9 cellular contexts compared by ENCODE assay signal in the genomic region with DNA sequence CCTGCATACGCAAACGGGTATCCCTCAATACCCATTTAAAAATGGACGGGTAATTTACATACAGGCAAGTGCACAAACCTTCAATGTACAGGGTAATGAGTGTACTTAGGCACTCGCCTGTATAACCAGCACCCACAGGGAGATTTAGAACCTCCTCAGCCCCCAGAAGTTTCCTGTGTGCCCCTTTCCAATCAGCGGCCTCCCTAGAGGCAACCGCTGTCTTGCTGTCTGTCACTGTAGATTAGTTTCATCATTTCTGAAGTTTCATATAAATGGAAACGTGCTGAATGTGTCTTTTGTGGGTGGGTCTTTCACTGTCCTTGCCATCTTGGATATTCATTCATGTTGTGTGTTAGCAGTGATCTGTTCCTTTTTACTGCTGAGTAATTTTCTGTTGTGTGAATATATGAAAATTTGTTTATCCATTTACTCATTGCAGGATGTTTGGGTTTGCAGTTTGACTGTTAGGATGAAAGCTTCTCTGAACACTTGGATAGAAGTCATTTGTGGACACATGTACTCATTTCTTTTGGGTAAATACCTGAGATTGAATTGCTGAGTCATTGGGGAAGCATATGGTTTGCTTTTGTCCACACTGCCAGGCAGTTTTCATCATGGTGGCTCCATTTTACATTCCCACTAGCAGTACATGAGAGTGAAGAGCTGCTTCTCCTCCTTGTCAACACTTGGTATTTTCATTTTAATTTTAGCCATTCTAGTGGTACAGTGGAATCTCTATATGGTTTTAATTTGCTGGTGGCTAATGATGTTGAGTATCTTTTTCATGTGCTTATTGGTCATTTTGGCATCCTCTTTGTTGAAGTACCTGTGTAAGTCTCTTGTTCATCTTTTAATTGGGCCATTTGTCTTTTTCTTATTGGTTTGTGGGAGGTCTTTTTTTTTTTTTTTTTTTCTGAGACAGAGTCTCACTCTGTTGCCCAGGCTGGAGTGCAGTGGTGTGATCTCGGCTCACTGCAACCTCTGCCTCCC. TPM values are rescaled to one million over a fixed set of nuclear protein-coding genes. Genes with fewer than 3 reads are reported as not detected.
A peak's percentile ranks its signal among the peaks of the same experiment; 100 is the strongest.
DNase-seq lines count a peak whose midpoint lies in the region; ATAC-seq and TF ChIP-seq lines count a peak whose summit lies in the region.
"Had no signal": no experiment of that assay in that cellular context is flagged by ENCODE, and none has a peak within 500 bp of the region (broad histone marks: within the 10 kb centered on the region; RNA-seq: fewer than 3 reads in every experiment).

No MANE protein-coding gene starts in this region.

- TF ChIP-seq EP300 in suprapubic skin (IDR thresholded peaks at IDR 0.05), result no peak

- H3K4me1 ChIP-seq in suprapubic skin, result peaks cover 35% of the 10 kb centered on the region

- 84% methylated on average over 8 of the region's 8 CpGs for WGBS in suprapubic skin

- TF ChIP-seq POLR2A in suprapubic skin (IDR thresholded peaks at IDR 0.05), result no peak

- no peaks in the 10 kb centered on the region for H3K9me3 ChIP-seq in suprapubic skin

- ATAC-seq in HG03460 (IDR thresholded peaks at IDR 0.05; ENCODE audit: unreplicated experiment), result peak; percentile 24
- peak; percentile 63 for ATAC-seq in stimulated activated naive CD8-positive, alpha-beta T cell treated with anti-CD3 and anti-CD28 coated beads, Interleukin-15, amount 100 ng/mL, for 72 hours

- no peaks in the 10 kb centered on the region for H3K36me3 Mint-ChIP-seq in activated naive CD4-positive, alpha-beta T cell treated with anti-CD3 and anti-CD28 coated beads, Interleukin-2, amount 50 U/mL, for 24 hours

- H3K4me3 ChIP-seq in suprapubic skin, result no peak overlapping the region

- TF ChIP-seq CTCF in suprapubic skin (IDR thresholded peaks at IDR 0.05), result no peak

- peak; percentile 49 for DNase-seq in stimulated activated CD4-positive, alpha-beta T cell treated with anti-CD3 and anti-CD28 coated beads, Interleukin-4, amount 100 ng/mL, for 24 hours
- DNase-seq in stimulated activated CD4-positive, alpha-beta T cell treated with anti-CD3 and anti-CD28 coated beads, Interleukin-12 subunit alpha, Interleukin-12 subunit beta, amount 100 ng/mL, for 4 hours, result no peak
- peak in 1 of 2 donors; percentile 66 for DNase-seq in stimulated activated naive CD8-positive, alpha-beta T cell treated with anti-CD3 and anti-CD28 coated beads, Interleukin-15, amount 100 ng/mL, for 72 hours
- DNase-seq in suprapubic skin (ENCODE audit: low spot score in 2 of 2), result no peak
- no peak for DNase-seq in NCI-H446 (lab: John Stamatoyannopoulos, UW)
- no peak for DNase-seq in anterior cingulate cortex (lab: John Stamatoyannopoulos, UW)
- DNase-seq: DMS79 treated with DMSO at 0.1 percent for 48 hours had no signal

- peak overlapping the region; percentile 69 for H3K27ac Mint-ChIP-seq in activated naive CD4-positive, alpha-beta T cell treated with anti-CD3 and anti-CD28 coated beads, Interleukin-2, amount 50 U/mL, for 24 hours
- H3K27ac Mint-ChIP-seq in stimulated activated naive CD8-positive, alpha-beta T cell treated with anti-CD3 and anti-CD28 coated beads, Interleukin-15, amount 100 ng/mL, for 72 hours, result peak overlapping the region; percentile 69 to 83

- peak overlapping the region; percentile 32 for H3K4me3 Mint-ChIP-seq in activated naive CD4-positive, alpha-beta T cell treated with anti-CD3 and anti-CD28 coated beads, Interleukin-2, amount 50 U/mL, for 24 hours
- H3K4me3 Mint-ChIP-seq in stimulated activated naive CD8-positive, alpha-beta T cell treated with anti-CD3 and anti-CD28 coated beads, Interleukin-15, amount 100 ng/mL, for 72 hours, result peak overlapping the region; percentile 32 to 59

- no peaks in the 10 kb centered on the region for H3K9me3 Mint-ChIP-seq in activated naive CD4-positive, alpha-beta T cell treated with anti-CD3 and anti-CD28 coated beads, Interleukin-2, amount 50 U/mL, for 24 hours
- peaks cover 0 to 10% of the 10 kb centered on the region in 2 donors for H3K9me3 Mint-ChIP-seq in stimulated activated naive CD8-positive, alpha-beta T cell treated with anti-CD3 and anti-CD28 coated beads, Interleukin-15, amount 100 ng/mL, for 72 hours

- no peaks in the 10 kb centered on the region for H3K36me3 ChIP-seq in suprapubic skin

- no peaks in the 10 kb centered on the region for H3K27me3 ChIP-seq in suprapubic skin

- no peaks in the 10 kb centered on the region for H3K27me3 Mint-ChIP-seq in activated naive CD4-positive, alpha-beta T cell treated with anti-CD3 and anti-CD28 coated beads, Interleukin-2, amount 50 U/mL, for 24 hours
- peaks cover 14% of the 10 kb centered on the region for H3K27me3 Mint-ChIP-seq in stimulated activated naive CD8-positive, alpha-beta T cell treated with anti-CD3 and anti-CD28 coated beads, Interleukin-15, amount 100 ng/mL, for 72 hours

- peaks cover 62% of the 10 kb centered on the region for H3K4me1 Mint-ChIP-seq in activated naive CD4-positive, alpha-beta T cell treated with anti-CD3 and anti-CD28 coated beads, Interleukin-2, amount 50 U/mL, for 24 hours
- peaks cover 84% of the 10 kb centered on the region for H3K4me1 Mint-ChIP-seq in stimulated activated naive CD8-positive, alpha-beta T cell treated with anti-CD3 and anti-CD28 coated beads, Interleukin-15, amount 100 ng/mL, for 72 hours

- H3K27ac ChIP-seq in suprapubic skin, result no peak overlapping the region

RNA-seq across cellular contexts. Expression of a gene that starts 2.1 kb away (rescaled TPM):
- 10 to 100 TPM; 15.0 to 23.3 (median 16.9) TPM for total RNA-seq in suprapubic skin
